ENCODE assay signal across 9 cellular contexts in the genomic region with DNA sequence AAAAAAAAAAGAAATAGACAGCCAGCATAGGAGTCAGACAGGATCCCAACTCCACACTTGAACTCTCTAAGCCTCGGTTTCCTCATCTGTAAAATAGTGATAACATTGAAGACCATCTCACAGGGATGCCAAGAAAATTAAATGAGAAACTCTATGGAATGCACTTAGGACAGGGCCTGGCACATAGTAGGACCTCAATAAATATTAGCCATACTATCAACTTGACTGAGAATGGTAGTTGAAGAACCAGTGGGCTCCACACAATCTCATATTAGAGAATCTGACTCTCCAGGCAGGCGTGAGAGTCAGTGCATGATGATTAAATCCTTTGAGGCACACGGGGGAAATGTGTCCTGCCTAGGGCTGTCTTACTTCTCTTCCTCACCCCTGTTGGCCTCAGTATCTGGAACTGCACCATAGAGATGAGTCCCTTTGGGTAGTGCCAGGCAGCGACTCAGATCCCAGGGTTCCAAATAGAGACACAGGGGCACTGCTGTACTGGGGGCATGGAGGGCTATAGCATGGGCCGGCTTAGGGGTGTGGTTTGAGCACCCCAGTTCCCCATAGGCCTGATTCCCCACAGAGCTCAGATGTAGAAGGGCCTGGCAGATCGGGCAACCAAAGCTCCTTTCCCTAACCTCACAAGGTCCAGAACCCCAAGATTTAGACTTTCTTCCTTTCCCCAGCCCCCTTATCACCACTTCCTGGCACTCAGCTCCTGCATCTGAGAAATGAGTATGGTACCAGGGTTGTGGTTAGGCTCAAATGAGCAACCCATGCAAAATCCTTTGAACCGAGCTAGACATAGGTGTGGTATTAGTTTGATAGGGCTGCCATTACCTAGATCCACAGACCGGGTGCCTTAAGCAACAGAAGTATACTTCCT. TPM values are rescaled to one million over a fixed set of nuclear protein-coding genes. Genes with fewer than 3 reads are reported as not detected.
DNase-seq lines count a peak whose midpoint lies in the region; ATAC-seq and TF ChIP-seq lines count a peak whose summit lies in the region.
"Had no signal": no experiment of that assay in that cellular context is flagged by ENCODE, and none has a peak within 500 bp of the region (broad histone marks: within the 10 kb centered on the region; RNA-seq: fewer than 3 reads in every experiment).

No MANE protein-coding gene starts in this region.

- no peak overlapping the region for H3K4me3 ChIP-seq in endodermal cell (ENCODE audit: low read length)
- H3K4me3 ChIP-seq: pancreas had no signal

- no peaks in the 10 kb centered on the region for H3K36me3 Mint-ChIP-seq in natural killer cell
- no peaks in the 10 kb centered on the region for H3K36me3 Mint-ChIP-seq in endodermal cell (ENCODE audit: low read depth)

- H3K27me3 Mint-ChIP-seq in natural killer cell (ENCODE audit: low read depth in 2 of 2) (no peaks in the 10 kb centered on the region), endodermal cell (ENCODE audit: insufficient read depth) (peaks cover 8% of the 10 kb centered on the region)

- H3K4me1 ChIP-seq in endodermal cell (ENCODE audit: control insufficient read depth, insufficient read depth, low read length), result peaks cover 7% of the 10 kb centered on the region
- H3K4me1 ChIP-seq: pancreas had no signal

- H3K9me3 Mint-ChIP-seq in natural killer cell, result no peaks in the 10 kb centered on the region
- H3K9me3 Mint-ChIP-seq in endodermal cell, result no peaks in the 10 kb centered on the region

- H3K27me3 ChIP-seq in endodermal cell (ENCODE audit: control insufficient read depth, insufficient read depth, low read length, poor library complexity, severe bottlenecking), result peaks cover 4% of the 10 kb centered on the region
- H3K27me3 ChIP-seq: pancreas had no signal

- H3K36me3 ChIP-seq in endodermal cell (ENCODE audit: control insufficient read depth, insufficient read depth, low read length), result no peaks in the 10 kb centered on the region
- H3K36me3 ChIP-seq: pancreas had no signal

- intact Hi-C loops in natural killer cell (cut with micrococcal nuclease), result loop anchor here (2.0 to 5.0 kb wide), 2 partner anchors 51 to 136 kb away; partner anchors contain the start of gene CAB39

- ATAC-seq in GM18517 (IDR thresholded peaks at IDR 0.05; ENCODE audit: unreplicated experiment) (peak; percentile 39), HG02885 (IDR thresholded peaks at IDR 0.05; ENCODE audit: poor library complexity, unreplicated experiment) (peak; percentile 34), natural killer cell (peak; percentile 36 to 46 (median 39))

- H3K9me3 ChIP-seq in endodermal cell (ENCODE audit: control insufficient read depth, low read length), result no peaks in the 10 kb centered on the region
- H3K9me3 ChIP-seq: pancreas had no signal

- peak overlapping the region; percentile 75 for H3K4me3 Mint-ChIP-seq in natural killer cell
- H3K4me3 Mint-ChIP-seq in endodermal cell, result no peak overlapping the region

- no peak for TF ChIP-seq CTCF in natural killer cell (IDR thresholded peaks at IDR 0.05)
- TF ChIP-seq CTCF in endodermal cell (conservative IDR thresholded peaks at IDR 0.05), result no peak

- H3K27ac ChIP-seq in endodermal cell (ENCODE audit: low read depth, low read length), result no peak overlapping the region

- 92 to 94% methylated on average over 5 to 8 of the region's 8 CpGs for WGBS in endodermal cell (ENCODE audit: insufficient coverage in 1 of 2, insufficient read length in 1 of 2), 2 experiments

- H3K9ac ChIP-seq in endodermal cell (ENCODE audit: extremely low read depth, low read length, poor library complexity, severe bottlenecking), result no peak overlapping the region

- peak overlapping the region; percentile 79 to 89 for H3K27ac Mint-ChIP-seq in natural killer cell
- no peak overlapping the region for H3K27ac Mint-ChIP-seq in endodermal cell

- H3K4me1 Mint-ChIP-seq in natural killer cell, result peaks cover 67 to 79% of the 10 kb centered on the region in 2 donors
- H3K4me1 Mint-ChIP-seq in endodermal cell, result peaks cover 20% of the 10 kb centered on the region

- peak; percentile 72 for DNase-seq in activated CD4-positive, alpha-beta T cell treated with anti-CD3 and anti-CD28 coated beads for 48 hours
- no peak for DNase-seq in natural killer cell
- no peak for DNase-seq in iPS-NIHi11 (ENCODE audit: low spot score)
- DNase-seq in endodermal cell, result no peak
- DNase-seq in NCI-H510A (lab: John Stamatoyannopoulos, UW), result no peak
- no peak for DNase-seq in NCI-H345 (lab: John Stamatoyannopoulos, UW)

RNA-seq across cellular contexts. Expression of gene CAB39, which starts 51.3 kb away (rescaled TPM):
- 10 to 100 TPM; 75.4 to 96.5 (median 90.5) TPM for total RNA-seq in natural killer cell
- 10 to 100 TPM; 41.4 to 48.4 TPM for total RNA-seq in endodermal cell
- 49.7 TPM for polyA plus RNA-seq in endodermal cell (2013, experiment 1 of 2)
- polyA plus RNA-seq in endodermal cell (2013, experiment 2 of 2), result 46.8 TPM
